In genomic region chr2:23606968-23607367, GRCh38 we compare ENCODE assay signal across 13 cellular contexts.
DNase-seq lines count a peak whose midpoint lies in the region; ATAC-seq and TF ChIP-seq lines count a peak whose summit lies in the region.
"Had no signal": no experiment of that assay in that cellular context is flagged by ENCODE, and none has a peak within 500 bp of the region (broad histone marks: within the 10 kb centered on the region; RNA-seq: fewer than 3 reads in every experiment).

No MANE protein-coding gene starts in this region.

- H3K9me3 Mint-ChIP-seq in stimulated activated effector memory CD8-positive, alpha-beta T cell treated with anti-CD3 and anti-CD28 coated beads, Interleukin-12 subunit alpha, Interleukin-12 subunit beta, amount 100 ng/mL, for 72 hours: peaks cover 7% of the 10 kb centered on the region

- DNase-seq in Daoy (ENCODE audit: low read depth): peak; percentile 78
- peak; percentile 30 for DNase-seq in LoVo (ENCODE audit: low spot score)
- DNase-seq in brain microvascular endothelial cell: peak; percentile 66
- peak; percentile 78 for DNase-seq in mesenchymal stem cell
- no peak for DNase-seq in stimulated activated effector memory CD8-positive, alpha-beta T cell treated with anti-CD3 and anti-CD28 coated beads, Interleukin-12 subunit alpha, Interleukin-12 subunit beta, amount 100 ng/mL, for 72 hours (ENCODE audit: low spot score in 2 of 2)
- no peak for DNase-seq in DMS79 (lab: John Stamatoyannopoulos, UW)
- DNase-seq: activated T-cell treated with anti-CD3 and anti-CD28 coated beads, Interleukin-2, amount 50 U/mL, for 1 hour; CD8-positive, alpha-beta T cell; left colon had no signal

- no peak overlapping the region for H3K4ac ChIP-seq in mesenchymal stem cell (ENCODE audit: low read depth in 1 of 2, low read length in 2 of 2)

- H2BK12ac ChIP-seq in mesenchymal stem cell (ENCODE audit: low read length in 2 of 2): no peak overlapping the region

- H3K79me1 ChIP-seq in mesenchymal stem cell (replicated peaks; ENCODE audit: low read length, poor library complexity, severe bottlenecking): peaks cover 7% of the 10 kb centered on the region

- no peak overlapping the region for H2BK15ac ChIP-seq in mesenchymal stem cell (ENCODE audit: low read depth, poor library complexity, severe bottlenecking)

- H3K27ac Mint-ChIP-seq in stimulated activated effector memory CD8-positive, alpha-beta T cell treated with anti-CD3 and anti-CD28 coated beads, Interleukin-12 subunit alpha, Interleukin-12 subunit beta, amount 100 ng/mL, for 72 hours: no peak overlapping the region
- H3K27ac Mint-ChIP-seq: CD8-positive, alpha-beta T cell had no signal

- no peak overlapping the region for H3K23ac ChIP-seq in mesenchymal stem cell (ENCODE audit: low read length in 2 of 2)

- ATAC-seq in HG03378 (IDR thresholded peaks at IDR 0.05; ENCODE audit: unreplicated experiment) (no peak), HG02970 (IDR thresholded peaks at IDR 0.05; ENCODE audit: low FRiP score, unreplicated experiment) (no peak)
- ATAC-seq in stimulated activated effector memory CD8-positive, alpha-beta T cell treated with anti-CD3 and anti-CD28 coated beads, Interleukin-12 subunit alpha, Interleukin-12 subunit beta, amount 100 ng/mL, for 72 hours: no peak
- ATAC-seq: CD8-positive, alpha-beta T cell; left colon had no signal

- in situ Hi-C loops in brain microvascular endothelial cell (cut with HindIII; ENCODE audit: low pct_ligation_motif_present, low sequenced_read_pairs): no loop called here

- H3K27ac ChIP-seq in brain microvascular endothelial cell: no peak overlapping the region
- H3K27ac ChIP-seq in mesenchymal stem cell (ENCODE audit: low read length, poor library complexity, severe bottlenecking): no peak overlapping the region
- H3K27ac ChIP-seq: esophagus muscularis mucosa had no signal

- no peaks in the 10 kb centered on the region for H3K4me1 Mint-ChIP-seq in stimulated activated effector memory CD8-positive, alpha-beta T cell treated with anti-CD3 and anti-CD28 coated beads, Interleukin-12 subunit alpha, Interleukin-12 subunit beta, amount 100 ng/mL, for 72 hours

- no peaks in the 10 kb centered on the region for H3K36me3 Mint-ChIP-seq in stimulated activated effector memory CD8-positive, alpha-beta T cell treated with anti-CD3 and anti-CD28 coated beads, Interleukin-12 subunit alpha, Interleukin-12 subunit beta, amount 100 ng/mL, for 72 hours
- H3K36me3 Mint-ChIP-seq: CD8-positive, alpha-beta T cell had no signal

- no peak overlapping the region for H2AK5ac ChIP-seq in mesenchymal stem cell (ENCODE audit: low read length, severe bottlenecking)

- H3K27me3 ChIP-seq in brain microvascular endothelial cell (replicated peaks) (no peaks in the 10 kb centered on the region), mesenchymal stem cell (ENCODE audit: control insufficient read depth in 1 of 2, insufficient read depth in 1 of 2, low read length in 2 of 2) (no peaks in the 10 kb centered on the region)
- H3K27me3 ChIP-seq: esophagus muscularis mucosa had no signal

- no peak overlapping the region for H3K4me2 ChIP-seq in mesenchymal stem cell (ENCODE audit: low read length, poor library complexity, severe bottlenecking)

- no peak overlapping the region for H4K91ac ChIP-seq in mesenchymal stem cell (ENCODE audit: low read length)

- H3K9me3 ChIP-seq in mesenchymal stem cell (ENCODE audit: control insufficient read depth, low read length): peaks cover 14% of the 10 kb centered on the region

- TF ChIP-seq CTCF in brain microvascular endothelial cell (IDR thresholded peaks at IDR 0.05; ENCODE audit: low read depth, low read length, missing control alignments): no peak

- no peak overlapping the region for H4K8ac ChIP-seq in mesenchymal stem cell (ENCODE audit: low read length)

- H3K4me1 ChIP-seq in mesenchymal stem cell (ENCODE audit: control insufficient read depth, insufficient read depth, low read depth, low read length): peaks cover 17% of the 10 kb centered on the region

- H3K14ac ChIP-seq in mesenchymal stem cell (ENCODE audit: low read length in 2 of 2): no peak overlapping the region

- H3K18ac ChIP-seq in mesenchymal stem cell (ENCODE audit: low read depth in 1 of 2, low read length in 2 of 2): no peak overlapping the region

- H3K36me3 ChIP-seq in brain microvascular endothelial cell (replicated peaks): no peaks in the 10 kb centered on the region
- H3K36me3 ChIP-seq in mesenchymal stem cell (ENCODE audit: control insufficient read depth in 1 of 2, insufficient read depth in 2 of 2, low read depth in 1 of 2, low read length in 2 of 2): peaks cover 0 to 3% of the 10 kb centered on the region in 2 experiments
- H3K36me3 ChIP-seq: esophagus muscularis mucosa had no signal

- no peak overlapping the region for H2AFZ ChIP-seq in mesenchymal stem cell (ENCODE audit: low read depth, low read length)

- H2BK5ac ChIP-seq in mesenchymal stem cell (ENCODE audit: low read depth, low read length, poor library complexity, severe bottlenecking): no peak overlapping the region

- H3K4me3 Mint-ChIP-seq in stimulated activated effector memory CD8-positive, alpha-beta T cell treated with anti-CD3 and anti-CD28 coated beads, Interleukin-12 subunit alpha, Interleukin-12 subunit beta, amount 100 ng/mL, for 72 hours: no peak overlapping the region
- H3K4me3 Mint-ChIP-seq: CD8-positive, alpha-beta T cell; neural crest cell had no signal

- no peak overlapping the region for H2BK120ac ChIP-seq in mesenchymal stem cell (ENCODE audit: low read depth, low read length)

- H3K4me3 ChIP-seq in brain microvascular endothelial cell (ENCODE audit: low read depth, low read length) (no peak overlapping the region), mesenchymal stem cell (ENCODE audit: insufficient read depth in 1 of 2, low read depth in 1 of 2, low read length in 2 of 2) (peak overlapping the region in 1 of 2 experiments; percentile 22)
- H3K4me3 ChIP-seq: esophagus muscularis mucosa had no signal

- H3K9ac ChIP-seq in mesenchymal stem cell (ENCODE audit: low read length): no peak overlapping the region

Comparison
In these comparisons a context has a peak if more than half of its experiments do, and no peak if none do; other contexts are left out.
1. DNase-seq: peak in Daoy (single experiment), LoVo (single experiment), brain microvascular endothelial cell (single experiment) and mesenchymal stem cell (single experiment); none in stimulated activated effector memory CD8-positive, alpha-beta T cell treated with anti-CD3 and anti-CD28 coated beads, Interleukin-12 subunit alpha, Interleukin-12 subunit beta, amount 100 ng/mL, for 72 hours (0 of 2) and DMS79 (single experiment).